ENCODE assay signal across 26 cellular contexts in the genomic region with DNA sequence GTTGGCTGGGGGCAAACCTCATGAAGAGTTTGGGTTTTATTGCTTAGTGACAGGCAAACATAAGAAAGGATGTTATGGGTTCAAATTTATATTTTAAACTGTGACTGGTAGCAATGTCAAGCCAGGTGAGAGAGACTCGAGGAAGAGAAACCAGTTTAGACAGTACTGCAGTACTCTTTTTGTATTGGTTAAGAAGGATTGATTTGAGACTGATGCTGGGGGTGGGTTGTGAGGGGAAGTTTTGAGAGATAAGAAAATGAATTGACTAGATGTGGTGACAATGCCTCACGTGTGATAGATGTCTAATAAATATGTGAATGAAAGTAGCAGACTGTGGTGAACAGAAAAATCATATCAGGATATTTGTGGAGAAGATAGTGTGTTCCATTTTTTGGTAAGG.
A peak's percentile ranks its signal among the peaks of the same experiment; 100 is the strongest.
DNase-seq lines count a peak whose midpoint lies in the region; ATAC-seq, FAIRE-seq and TF ChIP-seq lines count a peak whose summit lies in the region.
"Had no signal": no experiment of that assay in that cellular context is flagged by ENCODE, and none has a peak within 500 bp of the region (broad histone marks: within the 10 kb centered on the region; RNA-seq: fewer than 3 reads in every experiment).

No MANE protein-coding gene starts in this region.

- H3F3A ChIP-seq in SK-N-SH (replicated peaks; ENCODE audit: insufficient read depth), result peaks cover 6% of the 10 kb centered on the region

- H3K79me2 ChIP-seq in SK-N-SH (ENCODE audit: insufficient read depth), result peaks cover 4% of the 10 kb centered on the region; the same call in 1 of the 2 replicates

- H3K4me2 ChIP-seq in SK-N-SH, result no peak overlapping the region
- H3K4me2 ChIP-seq: A549; BLaER1 treated with 17β-estradiol and CSF1 and Interleukin-3, amounts not matched to agents 10 nM and 100 nM; GM23338 had no signal

- no peak overlapping the region for H3K4me3 Mint-ChIP-seq in activated T-cell treated with anti-CD3 and anti-CD28 coated beads, Interleukin-2, amount 50 U/mL, for 4 hours
- no peak overlapping the region for H3K4me3 Mint-ChIP-seq in stimulated activated memory B cell treated with anti-CD40 and anti-IgM and Interleukin-4, amounts not matched to agents 10 μg/mL and 1 μg/mL and 100 μg/mL, for 72 hours
- H3K4me3 Mint-ChIP-seq: CD14-positive monocyte; CD4-positive, alpha-beta T cell; CD8-positive, alpha-beta memory T cell; GM23338; H9 had no signal

- WGBS in psoas muscle, 3 donors, result 91 to 94% (median 93%) methylated on average over 2 of the region's 2 CpGs
- WGBS in SK-N-SH (ENCODE audit: low lambda C conversion rate), result 96% methylated on average over 2 of the region's 2 CpGs

- H3K27ac Mint-ChIP-seq in stimulated activated memory B cell treated with anti-CD40 and anti-IgM and Interleukin-4, amounts not matched to agents 10 μg/mL and 1 μg/mL and 100 μg/mL, for 72 hours, result no peak overlapping the region
- H3K27ac Mint-ChIP-seq: CD14-positive monocyte; CD4-positive, alpha-beta T cell; CD8-positive, alpha-beta memory T cell; GM23338; H9 had no signal

- H3K27ac ChIP-seq in psoas muscle (no peak overlapping the region), SK-N-SH (ENCODE audit: low read depth in 2 of 2, low read length in 1 of 2) (no peak overlapping the region)
- H3K27ac ChIP-seq: A549; BLaER1 treated with 17β-estradiol and CSF1 and Interleukin-3, amounts not matched to agents 10 nM and 100 nM had no signal

- no peak for DNase-seq in activated T-cell treated with anti-CD3 and anti-CD28 coated beads, Interleukin-2, amount 50 U/mL, for 4 hours
- DNase-seq in activated T-cell treated with anti-CD3 and anti-CD28 coated beads, Interleukin-2, amount 50 U/mL, for 1 hour, result no peak
- DNase-seq in GM12891 (ENCODE audit: insufficient read length, low spot score), result no peak
- peak; percentile 11 for DNase-seq in M059J (ENCODE audit: low read depth)
- DNase-seq in kidney tubule cell (ENCODE audit: low spot score), result peak; percentile 6
- DNase-seq in psoas muscle, result no peak
- DNase-seq in SK-N-SH, result no peak
- DNase-seq: 8988T; ACHN; AML-193; BE2C; CD4-positive, alpha-beta T cell; CD8-positive, alpha-beta memory T cell; DMS 273 treated with DMSO at 0.1 percent for 48 hours; DMS79; EL; GDM1; H9 had no signal

- H3K9ac ChIP-seq in SK-N-SH, result no peak overlapping the region
- H3K9ac ChIP-seq: BLaER1 treated with 17β-estradiol and CSF1 and Interleukin-3, amounts not matched to agents 10 nM and 100 nM had no signal

- H3K4me3 ChIP-seq in psoas muscle (no peak overlapping the region), SK-N-SH (ENCODE audit: low read depth in 2 of 2, low read length in 1 of 2) (no peak overlapping the region)
- H3K4me3 ChIP-seq: A549; BLaER1 treated with 17β-estradiol and CSF1 and Interleukin-3, amounts not matched to agents 10 nM and 100 nM; GM23338 had no signal

- TF ChIP-seq CTCF in psoas muscle (IDR thresholded peaks at IDR 0.05), result no peak
- TF ChIP-seq CTCF in SK-N-SH (IDR thresholded peaks at IDR 0.05), result no peak

- POLR2A ChIA-PET in SK-N-SH (lab: Yijun Ruan, JAX), result no interaction called here

- CTCF ChIA-PET in SK-N-SH (lab: Yijun Ruan, JAX), result no interaction called here

- intact Hi-C loops in psoas muscle (cut with DNase I), result no loop called here

- no peak for TF ChIP-seq POLR2A in GM12891 (IDR thresholded peaks at IDR 0.05; ENCODE audit: low read depth, low read length)

- peaks cover 3% of the 10 kb centered on the region for H3K9me3 Mint-ChIP-seq in activated T-cell treated with anti-CD3 and anti-CD28 coated beads, Interleukin-2, amount 50 U/mL, for 4 hours
- peaks cover 3% of the 10 kb centered on the region for H3K9me3 Mint-ChIP-seq in stimulated activated memory B cell treated with anti-CD40 and anti-IgM and Interleukin-4, amounts not matched to agents 10 μg/mL and 1 μg/mL and 100 μg/mL, for 72 hours
- H3K9me3 Mint-ChIP-seq: CD14-positive monocyte; CD4-positive, alpha-beta T cell; CD8-positive, alpha-beta memory T cell; GM23338; H9 had no signal

- H3K36me3 ChIP-seq in psoas muscle (ENCODE audit: insufficient read depth in 1 of 2, low read depth in 1 of 2) (no peaks in the 10 kb centered on the region), SK-N-SH (replicated peaks in 1 of 2; ENCODE audit: control insufficient read depth in 1 of 2, insufficient read depth in 2 of 2, low read length in 1 of 2) (no peaks in the 10 kb centered on the region)
- H3K36me3 ChIP-seq: BE2C had no signal

- H3K9me3 ChIP-seq in psoas muscle (no peaks in the 10 kb centered on the region), SK-N-SH (no peaks in the 10 kb centered on the region)
- H3K9me3 ChIP-seq: A549, BE2C had no signal

- peak; percentile 27 to 48 for ATAC-seq in activated T-cell treated with anti-CD3 and anti-CD28 coated beads, Interleukin-2, amount 50 U/mL, for 4 hours
- ATAC-seq in psoas muscle, result no peak
- no peak for ATAC-seq in stimulated activated memory B cell treated with anti-CD40 and anti-IgM and Interleukin-4, amounts not matched to agents 10 μg/mL and 1 μg/mL and 100 μg/mL, for 72 hours
- ATAC-seq: A549, GM23338, HCT116 had no signal

- H3K4me1 ChIP-seq in psoas muscle (peaks cover 3% of the 10 kb centered on the region), SK-N-SH (ENCODE audit: control insufficient read depth in 1 of 2, insufficient read depth in 2 of 2, low read depth in 1 of 2, low read length in 1 of 2) (peaks cover 0 to 8% of the 10 kb centered on the region in 2 experiments; a peak in 2 of 4 replicates)
- H3K4me1 ChIP-seq: A549; BE2C; BLaER1 treated with 17β-estradiol and CSF1 and Interleukin-3, amounts not matched to agents 10 nM and 100 nM had no signal

- peaks cover 18% of the 10 kb centered on the region for H3K36me3 Mint-ChIP-seq in activated T-cell treated with anti-CD3 and anti-CD28 coated beads, Interleukin-2, amount 50 U/mL, for 4 hours (ENCODE audit: insufficient read depth)
- peaks cover 29% of the 10 kb centered on the region for H3K36me3 Mint-ChIP-seq in stimulated activated memory B cell treated with anti-CD40 and anti-IgM and Interleukin-4, amounts not matched to agents 10 μg/mL and 1 μg/mL and 100 μg/mL, for 72 hours

- no peaks in the 10 kb centered on the region for H3K27me3 ChIP-seq in psoas muscle (ENCODE audit: insufficient read depth in 3 of 3, low read length in 2 of 3)
- no peaks in the 10 kb centered on the region for H3K27me3 ChIP-seq in SK-N-SH (ENCODE audit: insufficient read depth)
- H3K27me3 ChIP-seq: BE2C; BLaER1 treated with 17β-estradiol and CSF1 and Interleukin-3, amounts not matched to agents 10 nM and 100 nM had no signal

- TF ChIP-seq EP300 in SK-N-SH (IDR thresholded peaks at IDR 0.05; ENCODE audit: borderline replicate concordance in 1 of 2, low read depth in 1 of 2, low read length in 1 of 2), result no peak

- H3K9me2 ChIP-seq in SK-N-SH, result no peaks in the 10 kb centered on the region

- no peaks in the 10 kb centered on the region for H3K27me3 Mint-ChIP-seq in activated T-cell treated with anti-CD3 and anti-CD28 coated beads, Interleukin-2, amount 50 U/mL, for 4 hours (ENCODE audit: low read depth)
- H3K27me3 Mint-ChIP-seq in stimulated activated memory B cell treated with anti-CD40 and anti-IgM and Interleukin-4, amounts not matched to agents 10 μg/mL and 1 μg/mL and 100 μg/mL, for 72 hours, result no peaks in the 10 kb centered on the region
- H3K27me3 Mint-ChIP-seq: CD4-positive, alpha-beta T cell; CD8-positive, alpha-beta memory T cell had no signal

- H2AFZ ChIP-seq in SK-N-SH (ENCODE audit: low read depth), result no peak overlapping the region
- H2AFZ ChIP-seq: GM23338 had no signal

- peaks cover 5% of the 10 kb centered on the region for H3K4me1 Mint-ChIP-seq in activated T-cell treated with anti-CD3 and anti-CD28 coated beads, Interleukin-2, amount 50 U/mL, for 4 hours (ENCODE audit: low read depth)
- H3K4me1 Mint-ChIP-seq in stimulated activated memory B cell treated with anti-CD40 and anti-IgM and Interleukin-4, amounts not matched to agents 10 μg/mL and 1 μg/mL and 100 μg/mL, for 72 hours, result no peaks in the 10 kb centered on the region

- no peaks in the 10 kb centered on the region for H4K20me1 ChIP-seq in SK-N-SH (ENCODE audit: insufficient read depth)

- TF ChIP-seq RAD21 in SK-N-SH (IDR thresholded peaks at IDR 0.05; ENCODE audit: low read length), result no peak

- peak; percentile 78 for FAIRE-seq in GM12891 (lab: Jason Lieb, UNC)
- FAIRE-seq: A549, D721Med, GM19239 had no signal

TF ChIP-seq in GM12891, 5 proteins besides CTCF, POLR2A, EP300 and RAD21:
- TF ChIP-seq POU2F2 (IDR thresholded peaks at IDR 0.05; ENCODE audit: low read depth, low read length), result no peak
- no peak for TF ChIP-seq PAX5 (IDR thresholded peaks at IDR 0.05; ENCODE audit: insufficient read depth, low read length, severe bottlenecking)
- TF ChIP-seq POLR2AphosphoS5 (IDR thresholded peaks at IDR 0.05; ENCODE audit: low read depth, low read length), result no peak
- no peak for TF ChIP-seq TAF1 (IDR thresholded peaks at IDR 0.05; ENCODE audit: low read depth, low read length)
- no peak for TF ChIP-seq SPI1 (IDR thresholded peaks at IDR 0.05; ENCODE audit: low read depth, low read length)

TF ChIP-seq in SK-N-SH, 30 proteins besides CTCF, POLR2A, EP300 and RAD21:
- TF ChIP-seq, protein P1, sequence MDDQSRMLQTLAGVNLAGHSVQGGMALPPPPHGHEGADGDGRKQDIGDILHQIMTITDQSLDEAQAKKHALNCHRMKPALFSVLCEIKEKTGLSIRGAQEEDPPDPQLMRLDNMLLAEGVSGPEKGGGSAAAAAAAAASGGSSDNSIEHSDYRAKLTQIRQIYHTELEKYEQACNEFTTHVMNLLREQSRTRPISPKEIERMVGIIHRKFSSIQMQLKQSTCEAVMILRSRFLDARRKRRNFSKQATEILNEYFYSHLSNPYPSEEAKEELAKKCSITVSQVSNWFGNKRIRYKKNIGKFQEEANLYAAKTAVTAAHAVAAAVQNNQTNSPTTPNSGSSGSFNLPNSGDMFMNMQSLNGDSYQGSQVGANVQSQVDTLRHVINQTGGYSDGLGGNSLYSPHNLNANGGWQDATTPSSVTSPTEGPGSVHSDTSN (IDR thresholded peaks at IDR 0.05), result no peak
- no peak for TF ChIP-seq RCOR1 (IDR thresholded peaks at IDR 0.05; ENCODE audit: low read length)
- no peak for TF ChIP-seq SIN3A (IDR thresholded peaks at IDR 0.05; ENCODE audit: borderline replicate concordance, low read depth, low read length)
- TF ChIP-seq NFIC (IDR thresholded peaks at IDR 0.05; ENCODE audit: borderline replicate concordance), result no peak
- TF ChIP-seq SMC3 (IDR thresholded peaks at IDR 0.05; ENCODE audit: low read depth, low read length), result no peak
- no peak for TF ChIP-seq MAX (IDR thresholded peaks at IDR 0.05; ENCODE audit: low read depth)
- TF ChIP-seq MEF2A (IDR thresholded peaks at IDR 0.05; ENCODE audit: borderline replicate concordance, low read depth), result no peak
- TF ChIP-seq TCF12 (IDR thresholded peaks at IDR 0.05), result no peak
- no peak for TF ChIP-seq JUND (IDR thresholded peaks at IDR 0.05)

Comparison
In these comparisons a context has a peak if more than half of its experiments do, and no peak if none do; other contexts are left out.
1. ATAC-seq: peak in activated T-cell treated with anti-CD3 and anti-CD28 coated beads, Interleukin-2, amount 50 U/mL, for 4 hours (2 of 2); none in psoas muscle (0 of 4) and stimulated activated memory B cell treated with anti-CD40 and anti-IgM and Interleukin-4, amounts not matched to agents 10 μg/mL and 1 μg/mL and 100 μg/mL, for 72 hours (single experiment).
2. DNase-seq: peak in M059J (single experiment) and kidney tubule cell (single experiment); none in activated T-cell treated with anti-CD3 and anti-CD28 coated beads, Interleukin-2, amount 50 U/mL, for 4 hours (single experiment), activated T-cell treated with anti-CD3 and anti-CD28 coated beads, Interleukin-2, amount 50 U/mL, for 1 hour (single experiment), GM12891 (single experiment), psoas muscle (0 of 2) and SK-N-SH (single experiment).